ENCODE assay signal across 1 cellular context in genomic region chr17:79532107-79532790, GRCh38.
TF ChIP-seq lines count a peak whose summit lies in the region.

No MANE protein-coding gene starts in this region.

TF ChIP-seq in WTC11, 78 proteins besides CTCF, POLR2A, EP300 and RAD21 (continued from another document):
- no peak for TF ChIP-seq ZBTB43 (CRISPR knock-in tag; IDR thresholded peaks at IDR 0.05)
- TF ChIP-seq ZSCAN18 (CRISPR knock-in tag; IDR thresholded peaks at IDR 0.05): no peak
